21 cellular contexts compared by ENCODE assay signal in the genomic region with DNA sequence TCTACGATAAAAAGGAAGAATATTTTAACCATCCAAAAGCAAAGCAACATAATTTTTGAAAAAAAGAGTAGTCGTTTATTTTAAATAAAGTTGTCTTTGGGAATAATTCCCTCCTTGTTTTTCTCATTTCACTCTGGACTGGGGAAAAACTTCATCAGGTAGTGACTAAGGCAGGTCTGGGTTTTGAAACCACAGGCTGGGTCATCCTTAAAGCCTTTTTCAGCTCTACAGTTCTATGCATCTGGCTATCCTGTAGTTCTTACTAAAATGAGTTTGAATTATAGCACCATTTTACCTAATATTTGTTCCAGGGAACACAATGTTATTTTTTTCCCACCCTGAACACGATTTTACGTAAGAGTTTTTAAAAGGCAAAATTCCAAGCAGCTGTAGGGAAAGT.
"Had no signal": no experiment of that assay in that cellular context is flagged by ENCODE, and none has a peak within 500 bp of the region (broad histone marks: within the 10 kb centered on the region; RNA-seq: fewer than 3 reads in every experiment).

No MANE protein-coding gene starts in this region.

- H3K4me3 ChIP-seq: cardiac muscle cell, right lobe of liver, transverse colon had no signal

- ATAC-seq: activated T-cell treated with anti-CD3 and anti-CD28 coated beads, Interleukin-2, amount 50 U/mL, for 4 hours; left cardiac atrium; right lobe of liver; stimulated activated memory B cell treated with anti-CD40 and anti-IgM and Interleukin-4, amounts not matched to agents 10 μg/mL and 1 μg/mL and 100 μg/mL, for 72 hours; WTC11 had no signal

- H3K9me3 ChIP-seq: right lobe of liver, transverse colon had no signal

- H3K36me3 ChIP-seq: cardiac muscle cell, right lobe of liver, transverse colon had no signal

- H3K4me1 ChIP-seq: right lobe of liver had no signal

- DNase-seq: activated CD4-positive, alpha-beta T cell treated with anti-CD3 and anti-CD28 coated beads for 4 hours; activated CD4-positive, alpha-beta T cell treated with anti-CD3 and anti-CD28 coated beads, Interleukin-2, amount 50 U/mL, for 48 hours; activated CD8-positive, alpha-beta memory T cell treated with anti-CD3 and anti-CD28 coated beads, Interleukin-2, amount 50 U/mL, for 48 hours; activated naive CD4-positive, alpha-beta T cell; activated naive CD8-positive, alpha-beta T cell treated with anti-CD3 and anti-CD28 coated beads for 36 hours; activated T-cell treated with anti-CD3 and anti-CD28 coated beads, Interleukin-2, amount 50 U/mL, for 4 hours; amygdala; cortex of kidney; erythroblast; foreskin melanocyte; hippocampal formation; left cardiac atrium; nephron progenitor cell; right lobe of liver; small intestine; stimulated activated CD4-positive, alpha-beta T cell treated with anti-CD3 and anti-CD28 coated beads, Interleukin-15, amount 100 ng/mL, for 24 hours; T-helper 9 cell; transverse colon had no signal

- H3K27ac ChIP-seq: cardiac muscle cell, right lobe of liver, transverse colon had no signal

- H3K27me3 ChIP-seq: cardiac muscle cell, right lobe of liver, transverse colon had no signal
